In genomic region chrX:100591256-100592051, GRCh38 we compare ENCODE assay signal across 33 cellular contexts. TPM values are rescaled to one million over a fixed set of nuclear protein-coding genes. Genes with fewer than 3 reads are reported as not detected.
"Had no signal": no experiment of that assay in that cellular context is flagged by ENCODE, and none has a peak within 500 bp of the region (broad histone marks: within the 10 kb centered on the region; RNA-seq: fewer than 3 reads in every experiment).

No MANE protein-coding gene starts in this region.

- H3K4me3 Mint-ChIP-seq: activated naive CD8-positive, alpha-beta T cell; activated T-cell treated with anti-CD3 and anti-CD28 coated beads, Interleukin-2, amount 50 U/mL, for 24 hours; central memory CD8-positive, alpha-beta T cell; effector memory CD8-positive, alpha-beta T cell; natural killer cell treated with Interleukin-12 subunit alpha and Interleukin-12 subunit beta and Interleukin-15 and Interleukin-18, amount 100 ng/mL, for 72 hours; stimulated activated naive B cell treated with anti-CD40 and anti-IgM and Interleukin-4, amounts not matched to agents 10 μg/mL and 1 μg/mL and 100 μg/mL, for 72 hours; WTC11 had no signal

- H3K36me3 Mint-ChIP-seq: activated naive CD8-positive, alpha-beta T cell; natural killer cell treated with Interleukin-12 subunit alpha and Interleukin-12 subunit beta and Interleukin-15 and Interleukin-18, amount 100 ng/mL, for 72 hours; stimulated activated naive B cell treated with anti-CD40 and anti-IgM and Interleukin-4, amounts not matched to agents 10 μg/mL and 1 μg/mL and 100 μg/mL, for 72 hours; WTC11 had no signal

- H3K4me1 ChIP-seq: adrenal gland, ascending aorta, colonic mucosa, foreskin keratinocyte had no signal

- DNase-seq: activated CD8-positive, alpha-beta memory T cell treated with anti-CD3 and anti-CD28 coated beads for 24 hours; activated CD8-positive, alpha-beta memory T cell treated with anti-CD3 and anti-CD28 coated beads, Interleukin-2, amount 50 U/mL, for 4 hours; activated naive CD4-positive, alpha-beta T cell; activated T-cell treated with anti-CD3 and anti-CD28 coated beads, Interleukin-2, amount 50 U/mL, for 24 hours; adrenal gland; colonic mucosa; dorsolateral prefrontal cortex; effector memory CD8-positive, alpha-beta T cell; foreskin keratinocyte; hippocampal formation; kidney glomerular epithelial cell; left ventricle myocardium superior; mammary epithelial cell; midbrain; stimulated activated CD4-positive, alpha-beta T cell treated with anti-CD3 and anti-CD28 coated beads, Interleukin-15, amount 100 ng/mL, for 24 hours; stimulated activated CD4-positive, alpha-beta T cell treated with anti-CD3 and anti-CD28 coated beads, Interleukin-2, amount 100 ng/mL, for 48 hours; stimulated activated CD8-positive, alpha-beta memory T cell treated with anti-CD3 and anti-CD28 coated beads, Interleukin-4, amount 100 ng/mL, for 48 hours; stimulated activated naive B cell treated with anti-CD40 and anti-IgM and Interleukin-4, amounts not matched to agents 10 μg/mL and 1 μg/mL and 100 μg/mL, for 72 hours; T-helper 9 cell; transverse colon had no signal

- H3K4me2 ChIP-seq: smooth muscle cell had no signal

- H3K9me3 ChIP-seq: adrenal gland, ascending aorta, colonic mucosa, transverse colon had no signal

- H3K27me3 Mint-ChIP-seq: activated naive CD8-positive, alpha-beta T cell; progenitor cell of endocrine pancreas had no signal

- H3K4me1 Mint-ChIP-seq: central memory CD8-positive, alpha-beta T cell; stimulated activated naive B cell treated with anti-CD40 and anti-IgM and Interleukin-4, amounts not matched to agents 10 μg/mL and 1 μg/mL and 100 μg/mL, for 72 hours had no signal

- H3K27me3 ChIP-seq: colonic mucosa, foreskin keratinocyte, transverse colon had no signal

- H3K36me3 ChIP-seq: adrenal gland, ascending aorta, colonic mucosa, transverse colon had no signal

- ATAC-seq: effector memory CD8-positive, alpha-beta T cell; foreskin keratinocyte; left ventricle myocardium superior; natural killer cell treated with Interleukin-12 subunit alpha and Interleukin-12 subunit beta and Interleukin-15 and Interleukin-18, amount 100 ng/mL, for 72 hours; stimulated activated naive B cell treated with anti-CD40 and anti-IgM and Interleukin-4, amounts not matched to agents 10 μg/mL and 1 μg/mL and 100 μg/mL, for 72 hours; WTC11 had no signal

- H3K9me3 Mint-ChIP-seq: activated T-cell treated with anti-CD3 and anti-CD28 coated beads, Interleukin-2, amount 50 U/mL, for 24 hours; activated T-helper 2 cell treated with anti-CD3 and anti-CD28 coated beads, Interferon-gamma antibody, Interleukin-2, Interleukin-4, amounts not matched to agents 10 μg/mL and 5 μg/mL and 100 μg/mL, durations not matched to agents 14 hours and 24 hours and 36 hours; central memory CD8-positive, alpha-beta T cell; effector memory CD8-positive, alpha-beta T cell; natural killer cell treated with Interleukin-12 subunit alpha and Interleukin-12 subunit beta and Interleukin-15 and Interleukin-18, amount 100 ng/mL, for 72 hours; stimulated activated naive B cell treated with anti-CD40 and anti-IgM and Interleukin-4, amounts not matched to agents 10 μg/mL and 1 μg/mL and 100 μg/mL, for 72 hours; WTC11 had no signal

- H3K27ac ChIP-seq: adrenal gland, ascending aorta, colonic mucosa, dorsolateral prefrontal cortex, epithelial cell of prostate, foreskin keratinocyte had no signal

- H3K4me3 ChIP-seq: adrenal gland, ascending aorta, colonic mucosa, dorsolateral prefrontal cortex, smooth muscle cell, transverse colon had no signal

- H3K27ac Mint-ChIP-seq: activated naive CD8-positive, alpha-beta T cell; activated T-cell treated with anti-CD3 and anti-CD28 coated beads, Interleukin-2, amount 50 U/mL, for 24 hours; activated T-helper 2 cell treated with anti-CD3 and anti-CD28 coated beads, Interferon-gamma antibody, Interleukin-2, Interleukin-4, amounts not matched to agents 10 μg/mL and 5 μg/mL and 100 μg/mL, durations not matched to agents 14 hours and 24 hours and 36 hours; effector memory CD8-positive, alpha-beta T cell; natural killer cell treated with Interleukin-12 subunit alpha and Interleukin-12 subunit beta and Interleukin-15 and Interleukin-18, amount 100 ng/mL, for 72 hours; progenitor cell of endocrine pancreas; stimulated activated naive B cell treated with anti-CD40 and anti-IgM and Interleukin-4, amounts not matched to agents 10 μg/mL and 1 μg/mL and 100 μg/mL, for 72 hours; WTC11 had no signal

RNA-seq across cellular contexts. Expression of gene TNMD, which starts 6.7 kb away (rescaled TPM):
- total RNA-seq: activated T-helper 2 cell treated with anti-CD3 and anti-CD28 coated beads, Interferon-gamma antibody, Interleukin-2, Interleukin-4, amounts not matched to agents 10 μg/mL and 5 μg/mL and 100 μg/mL, durations not matched to agents 14 hours and 24 hours and 36 hours; ascending aorta; fibroblast of lung; foreskin keratinocyte; left ventricle myocardium superior; mammary epithelial cell; natural killer cell treated with Interleukin-12 subunit alpha and Interleukin-12 subunit beta and Interleukin-15 and Interleukin-18, amount 100 ng/mL, for 72 hours; osteocyte; progenitor cell of endocrine pancreas; smooth muscle cell; T-helper 1 cell treated with Interleukin-12 subunit alpha and Interleukin-12 subunit beta and Interleukin-4 antibody, amounts not matched to agents 30 ng/mL and 1 ng/mL, for 36 hours; temporal lobe had no signal
- polyA plus RNA-seq: fibroblast of lung, foreskin keratinocyte, mammary epithelial cell, smooth muscle cell had no signal

RNA-seq across cellular contexts. Expression of gene TSPAN6, which starts 45.2 kb away (rescaled TPM):
- total RNA-seq: activated T-helper 2 cell treated with anti-CD3 and anti-CD28 coated beads, Interferon-gamma antibody, Interleukin-2, Interleukin-4, amounts not matched to agents 10 μg/mL and 5 μg/mL and 100 μg/mL, durations not matched to agents 14 hours and 24 hours and 36 hours; natural killer cell treated with Interleukin-12 subunit alpha and Interleukin-12 subunit beta and Interleukin-15 and Interleukin-18, amount 100 ng/mL, for 72 hours; T-helper 1 cell treated with Interleukin-12 subunit alpha and Interleukin-12 subunit beta and Interleukin-4 antibody, amounts not matched to agents 30 ng/mL and 1 ng/mL, for 36 hours had no signal

RNA-seq across cellular contexts. Expression of gene SRPX2, which starts 52.5 kb away (rescaled TPM):
- total RNA-seq: activated T-helper 2 cell treated with anti-CD3 and anti-CD28 coated beads, Interferon-gamma antibody, Interleukin-2, Interleukin-4, amounts not matched to agents 10 μg/mL and 5 μg/mL and 100 μg/mL, durations not matched to agents 14 hours and 24 hours and 36 hours; natural killer cell treated with Interleukin-12 subunit alpha and Interleukin-12 subunit beta and Interleukin-15 and Interleukin-18, amount 100 ng/mL, for 72 hours; T-helper 1 cell treated with Interleukin-12 subunit alpha and Interleukin-12 subunit beta and Interleukin-4 antibody, amounts not matched to agents 30 ng/mL and 1 ng/mL, for 36 hours had no signal
